ENCODE assay signal across 1 cellular context in the genomic region with DNA sequence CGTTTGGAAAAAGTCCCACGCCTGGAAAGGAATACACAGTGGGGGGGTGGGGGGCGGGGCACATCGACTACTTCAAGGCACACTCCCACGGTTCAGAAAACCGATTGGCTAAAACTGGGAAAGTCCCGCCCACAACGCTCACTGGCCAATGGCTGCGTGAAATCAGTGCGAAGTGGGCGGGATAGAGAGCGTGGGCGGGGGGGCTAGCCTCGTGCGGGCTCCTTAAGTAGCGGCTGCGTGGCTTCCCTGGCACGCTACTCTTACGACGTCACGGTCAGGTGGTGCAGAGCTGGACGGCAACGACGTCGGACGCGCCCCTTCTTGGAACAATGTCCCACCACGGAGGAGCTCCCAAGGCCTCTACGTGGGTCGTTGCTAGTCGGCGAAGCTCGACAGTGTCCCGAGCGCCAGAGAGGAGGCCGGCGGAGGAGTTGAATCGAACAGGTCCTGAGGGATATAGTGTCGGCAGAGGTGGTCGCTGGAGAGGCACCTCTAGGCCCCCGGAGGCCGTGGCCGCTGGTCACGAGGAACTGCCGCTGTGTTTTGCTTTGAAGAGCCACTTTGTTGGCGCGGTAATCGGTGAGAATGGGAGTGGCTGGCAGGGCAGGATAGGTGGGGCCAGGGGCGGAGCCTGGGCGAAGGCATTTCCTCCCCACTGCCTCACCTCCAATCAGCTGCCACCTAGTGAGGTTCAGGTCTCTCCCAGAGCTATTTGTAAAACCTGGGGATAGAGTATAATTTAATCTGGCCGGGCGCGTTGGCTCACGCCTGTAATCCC.
TF ChIP-seq lines count a peak whose summit lies in the region.

A gene (plus strand): TSS at position 252 of the 778 bp plus-strand sequence. CDS start 78 bp downstream, at position 330.

TF ChIP-seq in HepG2, 621 proteins besides CTCF, POLR2A, EP300 and RAD21 (continued from another document):
- TF ChIP-seq, protein P1, sequence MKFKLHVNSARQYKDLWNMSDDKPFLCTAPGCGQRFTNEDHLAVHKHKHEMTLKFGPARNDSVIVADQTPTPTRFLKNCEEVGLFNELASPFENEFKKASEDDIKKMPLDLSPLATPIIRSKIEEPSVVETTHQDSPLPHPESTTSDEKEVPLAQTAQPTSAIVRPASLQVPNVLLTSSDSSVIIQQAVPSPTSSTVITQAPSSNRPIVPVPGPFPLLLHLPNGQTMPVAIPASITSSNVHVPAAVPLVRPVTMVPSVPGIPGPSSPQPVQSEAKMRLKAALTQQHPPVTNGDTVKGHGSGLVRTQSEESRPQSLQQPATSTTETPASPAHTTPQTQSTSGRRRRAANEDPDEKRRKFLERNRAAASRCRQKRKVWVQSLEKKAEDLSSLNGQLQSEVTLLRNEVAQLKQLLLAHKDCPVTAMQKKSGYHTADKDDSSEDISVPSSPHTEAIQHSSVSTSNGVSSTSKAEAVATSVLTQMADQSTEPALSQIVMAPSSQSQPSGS (CRISPR knock-in tag; IDR thresholded peaks at IDR 0.05) = no peak
- TF ChIP-seq ZC3H13 (CRISPR knock-in tag; IDR thresholded peaks at IDR 0.05) (no peak), HNRNPH1 (optimal IDR thresholded peaks at IDR 0.05; ENCODE audit: low read depth, low read length) (no peak), ZNF777 (CRISPR knock-in tag; IDR thresholded peaks at IDR 0.05) (no peak), XRCC5 (optimal IDR thresholded peaks at IDR 0.05; ENCODE audit: low read length) (no peak)
- TF ChIP-seq, protein P2, sequence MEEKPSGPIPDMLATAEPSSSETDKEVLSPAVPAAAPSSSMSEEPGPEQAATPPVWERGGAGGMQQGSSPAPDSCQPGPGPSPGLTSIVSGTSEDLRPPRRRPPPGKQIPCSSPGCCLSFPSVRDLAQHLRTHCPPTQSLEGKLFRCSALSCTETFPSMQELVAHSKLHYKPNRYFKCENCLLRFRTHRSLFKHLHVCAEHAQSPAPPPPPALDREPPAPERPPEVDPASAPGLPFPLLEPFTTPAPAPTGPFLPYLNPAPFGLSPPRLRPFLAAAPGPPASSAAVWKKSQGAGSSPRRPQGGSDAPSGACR (CRISPR knock-in tag; IDR thresholded peaks at IDR 0.05) = no peak
- TF ChIP-seq, protein P3, sequence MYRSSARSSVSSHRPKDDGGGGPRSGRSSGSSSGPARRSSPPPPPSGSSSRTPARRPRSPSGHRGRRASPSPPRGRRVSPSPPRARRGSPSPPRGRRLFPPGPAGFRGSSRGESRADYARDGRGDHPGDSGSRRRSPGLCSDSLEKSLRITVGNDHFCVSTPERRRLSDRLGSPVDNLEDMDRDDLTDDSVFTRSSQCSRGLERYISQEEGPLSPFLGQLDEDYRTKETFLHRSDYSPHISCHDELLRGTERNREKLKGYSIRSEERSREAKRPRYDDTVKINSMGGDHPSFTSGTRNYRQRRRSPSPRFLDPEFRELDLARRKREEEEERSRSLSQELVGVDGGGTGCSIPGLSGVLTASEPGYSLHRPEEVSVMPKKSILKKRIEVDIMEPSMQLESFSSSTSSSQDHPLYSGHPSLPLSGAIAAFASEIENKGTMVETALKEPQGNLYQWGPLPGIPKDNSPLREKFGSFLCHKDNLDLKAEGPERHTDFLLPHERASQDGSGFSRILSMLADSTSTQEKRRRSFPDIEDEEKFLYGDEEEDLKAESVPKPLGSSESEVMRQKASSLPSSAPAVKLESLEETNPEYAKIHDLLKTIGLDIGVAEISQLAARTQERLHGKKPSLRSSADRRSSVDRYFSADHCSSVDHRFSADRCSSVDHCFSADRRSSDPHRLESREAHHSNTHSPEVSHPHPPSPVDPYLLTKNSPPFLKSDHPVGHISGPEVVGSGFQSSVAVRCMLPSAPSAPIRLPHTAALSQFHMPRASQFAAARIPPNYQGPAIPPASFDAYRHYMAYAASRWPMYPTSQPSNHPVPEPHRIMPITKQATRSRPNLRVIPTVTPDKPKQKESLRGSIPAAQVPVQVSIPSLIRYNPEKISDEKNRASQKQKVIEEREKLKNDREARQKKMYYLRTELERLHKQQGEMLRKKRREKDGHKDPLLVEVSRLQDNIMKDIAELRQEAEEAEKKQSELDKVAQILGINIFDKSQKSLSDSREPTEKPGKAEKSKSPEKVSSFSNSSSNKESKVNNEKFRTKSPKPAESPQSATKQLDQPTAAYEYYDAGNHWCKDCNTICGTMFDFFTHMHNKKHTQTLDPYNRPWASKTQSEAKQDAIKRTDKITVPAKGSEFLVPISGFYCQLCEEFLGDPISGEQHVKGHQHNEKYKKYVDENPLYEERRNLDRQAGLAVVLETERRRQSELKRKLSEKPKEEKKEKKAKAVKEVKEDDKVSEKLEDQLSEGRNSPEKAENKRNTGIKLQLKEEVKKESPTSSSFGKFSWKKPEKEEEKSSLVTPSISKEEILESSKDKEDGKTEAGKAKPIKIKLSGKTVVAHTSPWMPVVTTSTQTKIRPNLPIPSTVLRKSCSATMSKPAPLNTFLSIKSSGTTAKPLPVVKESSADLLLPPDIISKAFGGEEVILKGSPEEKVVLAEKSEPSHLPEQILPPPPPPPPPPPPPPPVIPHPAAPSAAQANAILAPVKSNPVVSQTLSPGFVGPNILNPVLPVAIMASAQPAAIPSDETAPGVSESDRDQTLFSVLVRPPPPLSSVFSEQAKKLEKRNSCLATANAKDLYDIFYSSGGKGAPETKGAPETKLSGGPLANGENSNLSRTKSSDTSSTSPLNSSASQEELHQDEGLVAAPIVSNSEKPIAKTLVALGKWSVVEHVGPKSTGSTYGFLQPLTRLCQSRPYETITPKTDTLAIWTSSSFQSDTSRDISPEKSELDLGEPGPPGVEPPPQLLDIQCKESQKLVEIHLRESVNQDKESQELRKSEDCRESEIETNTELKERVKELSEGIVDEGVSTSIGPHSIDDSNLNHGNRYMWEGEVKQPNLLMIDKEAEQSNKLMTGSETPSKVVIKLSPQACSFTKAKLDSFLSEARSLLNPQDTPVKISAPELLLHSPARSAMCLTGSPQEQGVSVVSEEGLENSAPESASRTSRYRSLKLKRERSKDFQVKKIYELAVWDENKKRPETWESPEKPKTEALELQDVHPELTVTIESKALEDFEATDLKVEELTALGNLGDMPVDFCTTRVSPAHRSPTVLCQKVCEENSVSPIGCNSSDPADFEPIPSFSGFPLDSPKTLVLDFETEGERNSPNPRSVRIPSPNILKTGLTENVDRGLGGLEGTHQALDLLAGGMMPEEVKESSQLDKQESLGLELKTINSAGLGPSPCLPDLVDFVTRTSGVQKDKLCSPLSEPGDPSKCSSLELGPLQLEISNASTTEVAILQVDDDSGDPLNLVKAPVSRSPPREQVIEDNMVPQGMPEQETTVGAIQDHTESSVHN (CRISPR knock-in tag; IDR thresholded peaks at IDR 0.05) = no peak
- TF ChIP-seq, protein P4, sequence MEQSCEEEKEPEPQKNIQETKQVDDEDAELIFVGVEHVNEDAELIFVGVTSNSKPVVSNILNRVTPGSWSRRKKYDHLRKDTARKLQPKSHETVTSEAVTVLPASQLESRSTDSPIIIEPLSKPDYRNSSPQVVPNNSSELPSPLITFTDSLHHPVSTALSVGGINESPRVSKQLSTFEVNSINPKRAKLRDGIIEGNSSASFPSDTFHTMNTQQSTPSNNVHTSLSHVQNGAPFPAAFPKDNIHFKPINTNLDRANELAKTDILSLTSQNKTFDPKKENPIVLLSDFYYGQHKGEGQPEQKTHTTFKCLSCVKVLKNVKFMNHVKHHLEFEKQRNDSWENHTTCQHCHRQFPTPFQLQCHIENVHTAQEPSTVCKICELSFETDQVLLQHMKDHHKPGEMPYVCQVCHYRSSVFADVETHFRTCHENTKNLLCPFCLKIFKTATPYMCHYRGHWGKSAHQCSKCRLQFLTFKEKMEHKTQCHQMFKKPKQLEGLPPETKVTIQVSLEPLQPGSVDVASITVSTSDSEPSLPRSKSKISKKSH (CRISPR knock-in tag; IDR thresholded peaks at IDR 0.05; ENCODE audit: borderline replicate concordance) = no peak
